Comparison of ENCODE assay signal across 12 cellular contexts in genomic region chr16:17252064-17252463, GRCh38.
"Had no signal": no experiment of that assay in that cellular context is flagged by ENCODE, and none has a peak within 500 bp of the region (broad histone marks: within the 10 kb centered on the region; RNA-seq: fewer than 3 reads in every experiment).

No MANE protein-coding gene starts in this region.

- H3K27me3 ChIP-seq: esophagus muscularis mucosa, neutrophil, transverse colon had no signal

- ATAC-seq: activated CD4-positive, CD25-positive, alpha-beta regulatory T cell treated with anti-CD3 and anti-CD28 coated beads, Interleukin-2, amount 50 U/mL, for 24 hours; activated CD8-positive, alpha-beta memory T cell treated with anti-CD3 and anti-CD28 coated beads, Interleukin-2, amount 10 ng/mL, durations not matched to agents 7 days and 5 days; naive thymus-derived CD8-positive, alpha-beta T cell had no signal

- H3K9me3 ChIP-seq: esophagus muscularis mucosa, neutrophil, transverse colon had no signal

- H3K36me3 ChIP-seq: neutrophil, transverse colon had no signal

- DNase-seq: activated CD4-positive, alpha-beta T cell treated with anti-CD3 and anti-CD28 coated beads, Interleukin-2, amount 50 U/mL, for 48 hours; activated CD8-positive, alpha-beta memory T cell treated with anti-CD3 and anti-CD28 coated beads, Interleukin-2, amount 10 ng/mL, durations not matched to agents 7 days and 5 days; activated naive CD8-positive, alpha-beta T cell treated with anti-CD3 and anti-CD28 coated beads, Interleukin-2, amount 10 ng/mL, durations not matched to agents 7 days and 5 days; activated T-cell treated with anti-CD3 and anti-CD28 coated beads, Interleukin-2, amount 50 U/mL, for 24 hours; aorta; naive thymus-derived CD8-positive, alpha-beta T cell; posterior cingulate gyrus; small intestine; transverse colon had no signal

- H3K4me1 ChIP-seq: transverse colon had no signal

- H3K27ac ChIP-seq: esophagus muscularis mucosa, neutrophil, transverse colon had no signal

- H3K4me3 ChIP-seq: esophagus muscularis mucosa, transverse colon had no signal
